16 cellular contexts compared by ENCODE assay signal in genomic region chr2:163173591-163173990, GRCh38.
DNase-seq lines count a peak whose midpoint lies in the region; ATAC-seq, FAIRE-seq and TF ChIP-seq lines count a peak whose summit lies in the region.
"Had no signal": no experiment of that assay in that cellular context is flagged by ENCODE, and none has a peak within 500 bp of the region (broad histone marks: within the 10 kb centered on the region; RNA-seq: fewer than 3 reads in every experiment).

No MANE protein-coding gene starts in this region.

- POLR2A ChIA-PET in endothelial cell of umbilical vein (lab: Charles Lee), result no interaction called here

- H3K79me2 ChIP-seq in endothelial cell of umbilical vein (ENCODE audit: control insufficient read depth, insufficient read depth, low read length), result no peaks in the 10 kb centered on the region
- H3K79me2 ChIP-seq in mesendoderm (ENCODE audit: control insufficient read depth, insufficient read depth, low read length), result no peaks in the 10 kb centered on the region
- no peaks in the 10 kb centered on the region for H3K79me2 ChIP-seq in parathyroid adenoma

- no peak overlapping the region for H3K56ac ChIP-seq in mesendoderm (ENCODE audit: low read length)

- H2BK5ac ChIP-seq in mesendoderm (ENCODE audit: low read length), result no peak overlapping the region

- H3K4me2 ChIP-seq in endothelial cell of umbilical vein (ENCODE audit: insufficient read depth, low read length), result no peak overlapping the region
- H3K4me2 ChIP-seq in mesendoderm (ENCODE audit: low read length), result no peak overlapping the region
- H3K4me2 ChIP-seq in parathyroid adenoma (ENCODE audit: low read length), result no peak overlapping the region

- H3K9me3 ChIP-seq in endothelial cell of umbilical vein (replicated peaks; ENCODE audit: control insufficient read depth, insufficient read depth, low read length), result no peaks in the 10 kb centered on the region
- H3K9me3 ChIP-seq in parathyroid adenoma (ENCODE audit: control insufficient read depth, low read length), result no peaks in the 10 kb centered on the region
- no peaks in the 10 kb centered on the region for H3K9me3 ChIP-seq in heart left ventricle
- H3K9me3 ChIP-seq: BE2C had no signal

- H3K27me3 ChIP-seq in endothelial cell of umbilical vein (ENCODE audit: control insufficient read depth in 2 of 2, insufficient read depth in 2 of 2, low read length in 2 of 2) (no peaks in the 10 kb centered on the region), mesendoderm (ENCODE audit: insufficient read depth, low read length, poor library complexity) (no peaks in the 10 kb centered on the region), parathyroid adenoma (ENCODE audit: control insufficient read depth, insufficient read depth, low read length) (no peaks in the 10 kb centered on the region), heart left ventricle (no peaks in the 10 kb centered on the region)
- H3K27me3 ChIP-seq: BE2C had no signal

- ATAC-seq in HG02852 (IDR thresholded peaks at IDR 0.05; ENCODE audit: unreplicated experiment) (no peak), heart left ventricle (no peak)
- ATAC-seq: HCT116 had no signal

- DNase-seq in DMS53 treated with DMSO at 0.1 percent for 48 hours (lab: John Stamatoyannopoulos, UW; ENCODE audit: unreplicated experiment) (peak; percentile 78), endothelial cell of umbilical vein (ENCODE audit: low read depth, low spot score) (no peak), mesendoderm (peak; percentile 18), heart left ventricle (no peak), middle frontal gyrus (ENCODE audit: extremely low spot score, low spot score) (no peak), HuH-7 (ENCODE audit: low spot score) (no peak)
- DNase-seq: BE2C; CD4-positive, alpha-beta memory T cell; DMS153; GM23248 had no signal

- no peak overlapping the region for H4K5ac ChIP-seq in mesendoderm (ENCODE audit: low read length)

- H4K20me1 ChIP-seq in endothelial cell of umbilical vein (replicated peaks; ENCODE audit: control insufficient read depth, extremely low read depth, insufficient read depth, low read length), result no peaks in the 10 kb centered on the region

- FAIRE-seq in endothelial cell of umbilical vein (lab: Jason Lieb, UNC), result no peak
- FAIRE-seq: A204.1, H54 had no signal

- H3K79me1 ChIP-seq in mesendoderm (ENCODE audit: low read length), result no peaks in the 10 kb centered on the region

- H4K8ac ChIP-seq in mesendoderm (ENCODE audit: low read depth, low read length), result no peak overlapping the region

- no peak overlapping the region for H2BK120ac ChIP-seq in mesendoderm (ENCODE audit: low read depth, low read length)

- no peak overlapping the region for H3K9ac ChIP-seq in endothelial cell of umbilical vein (replicated peaks; ENCODE audit: extremely low read depth, insufficient read depth, low read length)
- H3K9ac ChIP-seq in mesendoderm (ENCODE audit: low read length), result no peak overlapping the region
- no peak overlapping the region for H3K9ac ChIP-seq in parathyroid adenoma
- H3K9ac ChIP-seq: GM23248 had no signal

- H3K27ac ChIP-seq in endothelial cell of umbilical vein (ENCODE audit: insufficient read depth, low read depth, low read length) (no peak overlapping the region), mesendoderm (ENCODE audit: low read depth, low read length) (no peak overlapping the region), parathyroid adenoma (peak overlapping the region; percentile 34), heart left ventricle (no peak overlapping the region)
- H3K27ac ChIP-seq: C4-2B, GM23248 had no signal

- no CpG with 5 or more reads among the region's 1 CpG for WGBS in mesendoderm (ENCODE audit: extremely low coverage, insufficient coverage, low lambda C conversion rate)
- 70 to 84% (median 78%) methylated on average over 1 of the region's 1 CpG for WGBS in heart left ventricle, 4 donors

- no peak for TF ChIP-seq POLR2A in endothelial cell of umbilical vein (IDR thresholded peaks at IDR 0.05; ENCODE audit: low read depth, low read length)
- no peak for TF ChIP-seq POLR2A in heart left ventricle (IDR thresholded peaks at IDR 0.05)

- H2AFZ ChIP-seq in endothelial cell of umbilical vein (ENCODE audit: low read depth, low read length) (peak overlapping the region; percentile 24), parathyroid adenoma (peak overlapping the region; percentile 48)
- H2AFZ ChIP-seq: GM23248 had no signal

- H3K4ac ChIP-seq in mesendoderm (ENCODE audit: low read depth, low read length), result no peak overlapping the region

- dilution Hi-C loops in endothelial cell of umbilical vein (cut with MboI; ENCODE audit: extremely low pct_ligation_motif_present, low sequenced_read_pairs), result no loop called here

- BruUV-seq in endothelial cell of umbilical vein (replicated peaks; lab: Mats Ljungman, UMichigan), result no TSS peak

- CTCF ChIA-PET in endothelial cell of umbilical vein (lab: Charles Lee), result interaction anchor here (1.4 to 8.2 kb wide), 3 partner anchors 8 to 1257 kb away, joined by 3 to 121 read pairs (median 3); no protein-coding TSS in a partner anchor

- H2AK5ac ChIP-seq in mesendoderm (ENCODE audit: low read length), result no peak overlapping the region

- no peak overlapping the region for H3K23ac ChIP-seq in mesendoderm (ENCODE audit: low read length)

- TF ChIP-seq CTCF in endothelial cell of umbilical vein (IDR thresholded peaks at IDR 0.05; ENCODE audit: extremely low read depth in 1 of 2, insufficient read depth in 1 of 2, low read depth in 1 of 2, low read length in 2 of 2) (no peak), parathyroid adenoma (IDR thresholded peaks at IDR 0.05) (no peak), heart left ventricle (IDR thresholded peaks at IDR 0.05) (no peak)

- no peaks in the 10 kb centered on the region for H3K9me1 ChIP-seq in endothelial cell of umbilical vein (replicated peaks; ENCODE audit: control insufficient read depth, extremely low read depth, insufficient read depth, low read length)

- no peak overlapping the region for H3K4me3 ChIP-seq in endothelial cell of umbilical vein (replicated peaks in 1 of 3; ENCODE audit: insufficient read depth in 1 of 3, low read depth in 1 of 3, low read length in 3 of 3)
- no peak overlapping the region for H3K4me3 ChIP-seq in mesendoderm (ENCODE audit: low read length)
- H3K4me3 ChIP-seq in parathyroid adenoma (ENCODE audit: low read depth, low read length), result no peak overlapping the region
- H3K4me3 ChIP-seq in heart left ventricle, result no peak overlapping the region
- H3K4me3 ChIP-seq: GM23248 had no signal

- no peaks in the 10 kb centered on the region for H3K4me1 ChIP-seq in endothelial cell of umbilical vein (ENCODE audit: control insufficient read depth, extremely low read depth, insufficient read depth, low read length)
- no peaks in the 10 kb centered on the region for H3K4me1 ChIP-seq in mesendoderm (ENCODE audit: control insufficient read depth, low read depth, low read length)
- H3K4me1 ChIP-seq in parathyroid adenoma, result peaks cover 12% of the 10 kb centered on the region
- H3K4me1 ChIP-seq in heart left ventricle, result no peaks in the 10 kb centered on the region
- H3K4me1 ChIP-seq: BE2C had no signal

- no peak overlapping the region for H2BK15ac ChIP-seq in mesendoderm (replicated peaks; ENCODE audit: low read depth)

- no peak overlapping the region for H3K18ac ChIP-seq in mesendoderm (ENCODE audit: low read length)

- no peaks in the 10 kb centered on the region for H3K36me3 ChIP-seq in endothelial cell of umbilical vein (ENCODE audit: control insufficient read depth in 2 of 2, extremely low read depth in 1 of 2, insufficient read depth in 2 of 2, low read length in 2 of 2)
- H3K36me3 ChIP-seq in mesendoderm (ENCODE audit: control insufficient read depth, insufficient read depth, low read length), result no peaks in the 10 kb centered on the region
- no peaks in the 10 kb centered on the region for H3K36me3 ChIP-seq in parathyroid adenoma (ENCODE audit: control insufficient read depth, insufficient read depth, low read length)
- no peaks in the 10 kb centered on the region for H3K36me3 ChIP-seq in heart left ventricle
- H3K36me3 ChIP-seq: BE2C had no signal

- intact Hi-C loops in endothelial cell of umbilical vein (cut with micrococcal nuclease), result no loop called here
- intact Hi-C loops in heart left ventricle (cut with DNase I), result no loop called here

TF ChIP-seq in endothelial cell of umbilical vein, 7 proteins besides CTCF, POLR2A, EP300 and RAD21:
- TF ChIP-seq FOS (IDR thresholded peaks at IDR 0.05; ENCODE audit: borderline replicate concordance, insufficient read depth, low read length) (no peak), JUN (IDR thresholded peaks at IDR 0.05; ENCODE audit: borderline replicate concordance, insufficient read depth, insufficient read length, low read depth) (no peak), POLR2AphosphoS5 (IDR thresholded peaks at IDR 0.05; ENCODE audit: insufficient read depth, low read depth, low read length) (no peak)

Comparison
In these comparisons a context has a peak if more than half of its experiments do, and no peak if none do; other contexts are left out.
1. DNase-seq: peak in DMS53 treated with DMSO at 0.1 percent for 48 hours (single experiment) and mesendoderm (single experiment); none in endothelial cell of umbilical vein (single experiment), heart left ventricle (0 of 5), middle frontal gyrus (single experiment) and HuH-7 (single experiment).